ENCODE assay signal across 1 cellular context in the genomic region with DNA sequence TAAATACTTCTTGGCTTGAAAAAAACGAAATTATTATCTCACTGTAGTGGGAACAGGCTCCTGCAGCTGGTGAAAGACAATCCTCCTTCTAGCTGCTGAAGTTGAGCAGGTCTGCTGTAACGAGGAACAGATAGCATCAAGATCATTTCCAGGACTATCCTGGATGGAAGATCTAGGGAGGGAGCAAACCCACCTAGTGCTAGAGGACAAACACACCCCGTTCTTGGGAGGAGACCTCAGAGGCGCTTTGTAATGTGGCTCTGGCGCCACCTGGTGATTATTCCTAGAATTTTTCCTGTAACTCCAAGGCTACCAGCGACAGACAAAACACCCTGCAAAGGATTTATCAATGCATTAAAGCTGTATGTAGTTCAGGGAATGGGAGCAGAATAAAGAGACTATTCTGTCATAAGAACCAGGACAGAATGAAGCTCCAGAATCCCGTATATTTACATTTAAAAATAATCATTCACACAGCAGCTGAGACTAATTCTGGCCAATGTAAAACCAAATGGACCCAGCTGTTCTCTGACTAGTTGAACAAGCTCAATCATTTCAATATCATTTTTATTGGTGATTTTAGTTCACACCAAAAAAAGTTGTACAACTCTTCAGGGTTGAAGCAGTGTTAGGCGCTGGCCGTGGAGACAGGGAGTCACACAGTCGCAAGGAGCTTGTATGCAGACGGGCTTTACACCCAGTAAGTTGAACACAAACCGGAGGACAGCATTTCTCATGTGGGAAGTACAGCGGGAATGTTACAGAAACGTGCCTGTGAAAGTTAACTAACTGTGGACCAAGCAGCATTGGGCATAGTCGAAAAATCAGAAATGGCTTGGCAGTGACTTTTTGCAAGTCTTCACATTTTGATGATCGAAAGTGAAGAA.
A peak's percentile ranks its signal among the peaks of the same experiment; 100 is the strongest.
TF ChIP-seq lines count a peak whose summit lies in the region.

No MANE protein-coding gene starts in this region.

TF ChIP-seq in K562, 482 proteins besides CTCF, POLR2A, EP300 and RAD21 (continued from another document):
- TF ChIP-seq, protein P1, sequence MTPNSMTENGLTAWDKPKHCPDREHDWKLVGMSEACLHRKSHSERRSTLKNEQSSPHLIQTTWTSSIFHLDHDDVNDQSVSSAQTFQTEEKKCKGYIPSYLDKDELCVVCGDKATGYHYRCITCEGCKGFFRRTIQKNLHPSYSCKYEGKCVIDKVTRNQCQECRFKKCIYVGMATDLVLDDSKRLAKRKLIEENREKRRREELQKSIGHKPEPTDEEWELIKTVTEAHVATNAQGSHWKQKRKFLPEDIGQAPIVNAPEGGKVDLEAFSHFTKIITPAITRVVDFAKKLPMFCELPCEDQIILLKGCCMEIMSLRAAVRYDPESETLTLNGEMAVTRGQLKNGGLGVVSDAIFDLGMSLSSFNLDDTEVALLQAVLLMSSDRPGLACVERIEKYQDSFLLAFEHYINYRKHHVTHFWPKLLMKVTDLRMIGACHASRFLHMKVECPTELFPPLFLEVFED (CRISPR knock-in tag; conservative IDR thresholded peaks at IDR 0.05): no peak
- TF ChIP-seq ZNF75A (CRISPR knock-in tag; IDR thresholded peaks at IDR 0.05): 0 out of 2 replicates have a peak, but pooled peaks have one; percentile 39
- TF ChIP-seq, protein P2, sequence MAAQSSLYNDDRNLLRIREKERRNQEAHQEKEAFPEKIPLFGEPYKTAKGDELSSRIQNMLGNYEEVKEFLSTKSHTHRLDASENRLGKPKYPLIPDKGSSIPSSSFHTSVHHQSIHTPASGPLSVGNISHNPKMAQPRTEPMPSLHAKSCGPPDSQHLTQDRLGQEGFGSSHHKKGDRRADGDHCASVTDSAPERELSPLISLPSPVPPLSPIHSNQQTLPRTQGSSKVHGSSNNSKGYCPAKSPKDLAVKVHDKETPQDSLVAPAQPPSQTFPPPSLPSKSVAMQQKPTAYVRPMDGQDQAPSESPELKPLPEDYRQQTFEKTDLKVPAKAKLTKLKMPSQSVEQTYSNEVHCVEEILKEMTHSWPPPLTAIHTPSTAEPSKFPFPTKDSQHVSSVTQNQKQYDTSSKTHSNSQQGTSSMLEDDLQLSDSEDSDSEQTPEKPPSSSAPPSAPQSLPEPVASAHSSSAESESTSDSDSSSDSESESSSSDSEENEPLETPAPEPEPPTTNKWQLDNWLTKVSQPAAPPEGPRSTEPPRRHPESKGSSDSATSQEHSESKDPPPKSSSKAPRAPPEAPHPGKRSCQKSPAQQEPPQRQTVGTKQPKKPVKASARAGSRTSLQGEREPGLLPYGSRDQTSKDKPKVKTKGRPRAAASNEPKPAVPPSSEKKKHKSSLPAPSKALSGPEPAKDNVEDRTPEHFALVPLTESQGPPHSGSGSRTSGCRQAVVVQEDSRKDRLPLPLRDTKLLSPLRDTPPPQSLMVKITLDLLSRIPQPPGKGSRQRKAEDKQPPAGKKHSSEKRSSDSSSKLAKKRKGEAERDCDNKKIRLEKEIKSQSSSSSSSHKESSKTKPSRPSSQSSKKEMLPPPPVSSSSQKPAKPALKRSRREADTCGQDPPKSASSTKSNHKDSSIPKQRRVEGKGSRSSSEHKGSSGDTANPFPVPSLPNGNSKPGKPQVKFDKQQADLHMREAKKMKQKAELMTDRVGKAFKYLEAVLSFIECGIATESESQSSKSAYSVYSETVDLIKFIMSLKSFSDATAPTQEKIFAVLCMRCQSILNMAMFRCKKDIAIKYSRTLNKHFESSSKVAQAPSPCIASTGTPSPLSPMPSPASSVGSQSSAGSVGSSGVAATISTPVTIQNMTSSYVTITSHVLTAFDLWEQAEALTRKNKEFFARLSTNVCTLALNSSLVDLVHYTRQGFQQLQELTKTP (IDR thresholded peaks at IDR 0.05; ENCODE audit: low read depth in 1 of 2, partially characterized antibody in 2 of 2): no peak
- no peak for TF ChIP-seq POLR2B (IDR thresholded peaks at IDR 0.05; ENCODE audit: low read depth, partially characterized antibody)
- TF ChIP-seq CC2D1A (IDR thresholded peaks at IDR 0.05): peak; percentile 74; the same call in 1 of the 2 replicates
- TF ChIP-seq RBM14 (IDR thresholded peaks at IDR 0.05; ENCODE audit: borderline replicate concordance, insufficient read depth, low read depth, low read length): no peak
- TF ChIP-seq ARID2 (IDR thresholded peaks at IDR 0.05): peak; percentile 79; the same call in 1 of the 2 replicates
- TF ChIP-seq, protein P3, sequence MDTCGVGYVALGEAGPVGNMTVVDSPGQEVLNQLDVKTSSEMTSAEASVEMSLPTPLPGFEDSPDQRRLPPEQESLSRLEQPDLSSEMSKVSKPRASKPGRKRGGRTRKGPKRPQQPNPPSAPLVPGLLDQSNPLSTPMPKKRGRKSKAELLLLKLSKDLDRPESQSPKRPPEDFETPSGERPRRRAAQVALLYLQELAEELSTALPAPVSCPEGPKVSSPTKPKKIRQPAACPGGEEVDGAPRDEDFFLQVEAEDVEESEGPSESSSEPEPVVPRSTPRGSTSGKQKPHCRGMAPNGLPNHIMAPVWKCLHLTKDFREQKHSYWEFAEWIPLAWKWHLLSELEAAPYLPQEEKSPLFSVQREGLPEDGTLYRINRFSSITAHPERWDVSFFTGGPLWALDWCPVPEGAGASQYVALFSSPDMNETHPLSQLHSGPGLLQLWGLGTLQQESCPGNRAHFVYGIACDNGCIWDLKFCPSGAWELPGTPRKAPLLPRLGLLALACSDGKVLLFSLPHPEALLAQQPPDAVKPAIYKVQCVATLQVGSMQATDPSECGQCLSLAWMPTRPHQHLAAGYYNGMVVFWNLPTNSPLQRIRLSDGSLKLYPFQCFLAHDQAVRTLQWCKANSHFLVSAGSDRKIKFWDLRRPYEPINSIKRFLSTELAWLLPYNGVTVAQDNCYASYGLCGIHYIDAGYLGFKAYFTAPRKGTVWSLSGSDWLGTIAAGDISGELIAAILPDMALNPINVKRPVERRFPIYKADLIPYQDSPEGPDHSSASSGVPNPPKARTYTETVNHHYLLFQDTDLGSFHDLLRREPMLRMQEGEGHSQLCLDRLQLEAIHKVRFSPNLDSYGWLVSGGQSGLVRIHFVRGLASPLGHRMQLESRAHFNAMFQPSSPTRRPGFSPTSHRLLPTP (IDR thresholded peaks at IDR 0.05; ENCODE audit: borderline replicate concordance, extremely low read depth, insufficient read length): no peak
- TF ChIP-seq SMC3 (conservative IDR thresholded peaks at IDR 0.05; ENCODE audit: insufficient read depth, low read depth, low read length): peak; percentile 88
- TF ChIP-seq SIX5 (IDR thresholded peaks at IDR 0.05; ENCODE audit: borderline replicate concordance in 1 of 2, insufficient read depth in 1 of 2, low read depth in 1 of 2, low read length in 2 of 2): no peak
- peak; percentile 23; the same call in 1 of the 2 replicates for TF ChIP-seq CXXC5 (CRISPR knock-in tag; IDR thresholded peaks at IDR 0.05)
- no peak for TF ChIP-seq ZNF282 (CRISPR knock-in tag; IDR thresholded peaks at IDR 0.05)
- TF ChIP-seq, protein P4, sequence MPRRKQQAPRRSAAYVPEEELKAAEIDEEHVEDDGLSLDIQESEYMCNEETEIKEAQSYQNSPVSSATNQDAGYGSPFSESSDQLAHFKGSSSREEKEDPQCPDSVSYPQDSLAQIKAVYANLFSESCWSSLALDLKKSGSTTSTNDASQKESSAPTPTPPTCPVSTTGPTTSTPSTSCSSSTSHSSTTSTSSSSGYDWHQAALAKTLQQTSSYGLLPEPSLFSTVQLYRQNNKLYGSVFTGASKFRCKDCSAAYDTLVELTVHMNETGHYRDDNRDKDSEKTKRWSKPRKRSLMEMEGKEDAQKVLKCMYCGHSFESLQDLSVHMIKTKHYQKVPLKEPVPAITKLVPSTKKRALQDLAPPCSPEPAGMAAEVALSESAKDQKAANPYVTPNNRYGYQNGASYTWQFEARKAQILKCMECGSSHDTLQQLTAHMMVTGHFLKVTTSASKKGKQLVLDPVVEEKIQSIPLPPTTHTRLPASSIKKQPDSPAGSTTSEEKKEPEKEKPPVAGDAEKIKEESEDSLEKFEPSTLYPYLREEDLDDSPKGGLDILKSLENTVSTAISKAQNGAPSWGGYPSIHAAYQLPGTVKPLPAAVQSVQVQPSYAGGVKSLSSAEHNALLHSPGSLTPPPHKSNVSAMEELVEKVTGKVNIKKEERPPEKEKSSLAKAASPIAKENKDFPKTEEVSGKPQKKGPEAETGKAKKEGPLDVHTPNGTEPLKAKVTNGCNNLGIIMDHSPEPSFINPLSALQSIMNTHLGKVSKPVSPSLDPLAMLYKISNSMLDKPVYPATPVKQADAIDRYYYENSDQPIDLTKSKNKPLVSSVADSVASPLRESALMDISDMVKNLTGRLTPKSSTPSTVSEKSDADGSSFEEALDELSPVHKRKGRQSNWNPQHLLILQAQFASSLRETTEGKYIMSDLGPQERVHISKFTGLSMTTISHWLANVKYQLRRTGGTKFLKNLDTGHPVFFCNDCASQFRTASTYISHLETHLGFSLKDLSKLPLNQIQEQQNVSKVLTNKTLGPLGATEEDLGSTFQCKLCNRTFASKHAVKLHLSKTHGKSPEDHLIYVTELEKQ (CRISPR knock-in tag; IDR thresholded peaks at IDR 0.05): no peak
- no peak for TF ChIP-seq SREBF1 (IDR thresholded peaks at IDR 0.05; ENCODE audit: borderline replicate concordance, low read depth, low read length)
- TF ChIP-seq, protein P5, sequence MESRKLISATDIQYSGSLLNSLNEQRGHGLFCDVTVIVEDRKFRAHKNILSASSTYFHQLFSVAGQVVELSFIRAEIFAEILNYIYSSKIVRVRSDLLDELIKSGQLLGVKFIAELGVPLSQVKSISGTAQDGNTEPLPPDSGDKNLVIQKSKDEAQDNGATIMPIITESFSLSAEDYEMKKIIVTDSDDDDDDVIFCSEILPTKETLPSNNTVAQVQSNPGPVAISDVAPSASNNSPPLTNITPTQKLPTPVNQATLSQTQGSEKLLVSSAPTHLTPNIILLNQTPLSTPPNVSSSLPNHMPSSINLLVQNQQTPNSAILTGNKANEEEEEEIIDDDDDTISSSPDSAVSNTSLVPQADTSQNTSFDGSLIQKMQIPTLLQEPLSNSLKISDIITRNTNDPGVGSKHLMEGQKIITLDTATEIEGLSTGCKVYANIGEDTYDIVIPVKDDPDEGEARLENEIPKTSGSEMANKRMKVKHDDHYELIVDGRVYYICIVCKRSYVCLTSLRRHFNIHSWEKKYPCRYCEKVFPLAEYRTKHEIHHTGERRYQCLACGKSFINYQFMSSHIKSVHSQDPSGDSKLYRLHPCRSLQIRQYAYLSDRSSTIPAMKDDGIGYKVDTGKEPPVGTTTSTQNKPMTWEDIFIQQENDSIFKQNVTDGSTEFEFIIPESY (CRISPR knock-in tag; IDR thresholded peaks at IDR 0.05): no peak
- no peak for TF ChIP-seq KDM2B (CRISPR knock-in tag; IDR thresholded peaks at IDR 0.05)
